12 cellular contexts compared by ENCODE assay signal in the genomic region with DNA sequence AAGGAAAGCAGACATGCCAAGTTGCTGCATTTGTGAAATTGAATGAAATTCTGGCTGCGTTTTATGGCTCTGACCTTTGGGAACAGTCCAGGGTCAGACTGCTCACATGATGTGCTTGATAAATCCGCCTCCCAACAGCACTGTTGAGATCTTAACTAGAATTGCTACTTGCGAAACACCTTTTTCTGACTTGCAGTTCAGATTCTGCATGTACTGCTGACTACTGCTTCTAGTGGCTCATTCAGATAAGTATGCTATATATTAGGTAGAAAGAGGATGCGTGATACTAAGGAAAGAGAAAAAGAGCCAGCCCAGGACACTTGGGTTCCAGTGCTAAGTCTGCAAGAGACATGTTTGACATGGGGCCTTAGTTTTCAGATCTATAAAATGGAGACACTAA.
DNase-seq lines count a peak whose midpoint lies in the region; ATAC-seq, FAIRE-seq and TF ChIP-seq lines count a peak whose summit lies in the region.
"Had no signal": no experiment of that assay in that cellular context is flagged by ENCODE, and none has a peak within 500 bp of the region (broad histone marks: within the 10 kb centered on the region; RNA-seq: fewer than 3 reads in every experiment).

No MANE protein-coding gene starts in this region.

- H3K4me3 ChIP-seq in IMR-90 (ENCODE audit: insufficient read depth, low read depth, low read length) (no peak overlapping the region), heart right ventricle (no peak overlapping the region), skeletal muscle tissue (ENCODE audit: low read length in 3 of 3) (no peak overlapping the region)

- H3K9me3 Mint-ChIP-seq in activated T-helper 1 cell treated with anti-CD3 and anti-CD28 coated beads, Interleukin-12 subunit alpha, Interleukin-12 subunit beta, Interleukin-2, Interleukin-4 antibody, amounts not matched to agents 30 ng/mL and 10 ng/mL and 1 ng/mL, durations not matched to agents 14 hours and 24 hours and 36 hours: no peaks in the 10 kb centered on the region

- 100% methylated on average over 1 of the region's 4 CpGs; no CpG with 5 or more reads in 1 of the 2 experiments for WGBS in IMR-90 (ENCODE audit: extremely low coverage in 2 of 2, insufficient read length in 1 of 2), 2 experiments
- WGBS in heart right ventricle, 2 donors: 57 to 61% methylated on average over 4 of the region's 4 CpGs

- no peak for TF ChIP-seq CTCF in IMR-90 (conservative IDR thresholded peaks at IDR 0.05; ENCODE audit: low read depth, low read length)
- TF ChIP-seq CTCF in heart right ventricle (IDR thresholded peaks at IDR 0.05): no peak

- H3K9ac ChIP-seq in IMR-90 (ENCODE audit: low read depth, low read length) (no peak overlapping the region), skeletal muscle tissue (ENCODE audit: low read depth in 1 of 3, low read length in 3 of 3) (no peak overlapping the region)

- H3K14ac ChIP-seq in IMR-90 (replicated peaks; ENCODE audit: low read depth, low read length): peak overlapping the region; percentile 64

- peak overlapping the region; percentile 1 for H3K27ac Mint-ChIP-seq in activated T-helper 1 cell treated with anti-CD3 and anti-CD28 coated beads, Interleukin-12 subunit alpha, Interleukin-12 subunit beta, Interleukin-2, Interleukin-4 antibody, amounts not matched to agents 30 ng/mL and 10 ng/mL and 1 ng/mL, durations not matched to agents 14 hours and 24 hours and 36 hours

- H4K8ac ChIP-seq in IMR-90 (ENCODE audit: low read depth in 2 of 2, low read length in 2 of 2): no peak overlapping the region

- peaks cover 57% of the 10 kb centered on the region for H3K4me1 Mint-ChIP-seq in activated T-helper 1 cell treated with anti-CD3 and anti-CD28 coated beads, Interleukin-12 subunit alpha, Interleukin-12 subunit beta, Interleukin-2, Interleukin-4 antibody, amounts not matched to agents 30 ng/mL and 10 ng/mL and 1 ng/mL, durations not matched to agents 14 hours and 24 hours and 36 hours (ENCODE audit: low read depth)

- H3K4me3 Mint-ChIP-seq in activated T-helper 1 cell treated with anti-CD3 and anti-CD28 coated beads, Interleukin-12 subunit alpha, Interleukin-12 subunit beta, Interleukin-2, Interleukin-4 antibody, amounts not matched to agents 30 ng/mL and 10 ng/mL and 1 ng/mL, durations not matched to agents 14 hours and 24 hours and 36 hours: no peak overlapping the region

- peaks cover 2% of the 10 kb centered on the region for H3K27me3 Mint-ChIP-seq in activated T-helper 1 cell treated with anti-CD3 and anti-CD28 coated beads, Interleukin-12 subunit alpha, Interleukin-12 subunit beta, Interleukin-2, Interleukin-4 antibody, amounts not matched to agents 30 ng/mL and 10 ng/mL and 1 ng/mL, durations not matched to agents 14 hours and 24 hours and 36 hours (ENCODE audit: insufficient read depth)

- in situ Hi-C loops in IMR-90 (cut with MboI; ENCODE audit: low sequenced_read_pairs): no loop called here

- 0 out of 2 replicates have a peak overlapping the region, but pooled peaks have one; percentile 2 for H3K4ac ChIP-seq in IMR-90 (ENCODE audit: low read depth, low read length)

- peaks cover 4% of the 10 kb centered on the region for H3K36me3 ChIP-seq in IMR-90 (ENCODE audit: control insufficient read depth, insufficient read depth, low read length)
- no peaks in the 10 kb centered on the region for H3K36me3 ChIP-seq in heart right ventricle
- no peaks in the 10 kb centered on the region for H3K36me3 ChIP-seq in skeletal muscle tissue (ENCODE audit: control insufficient read depth in 3 of 3, insufficient read depth in 3 of 3, low read length in 3 of 3)

- intact Hi-C loops in IMR-90 (cut with micrococcal nuclease): no loop called here
- intact Hi-C loops in activated T-helper 1 cell treated with anti-CD3 and anti-CD28 coated beads, Interleukin-12 subunit alpha, Interleukin-12 subunit beta, Interleukin-2, Interleukin-4 antibody, amounts not matched to agents 30 ng/mL and 10 ng/mL and 1 ng/mL, durations not matched to agents 14 hours and 24 hours and 36 hours (cut with micrococcal nuclease): no loop called here
- intact Hi-C loops in heart right ventricle (cut with DNase I): loop anchor here in 1 of 10 donors (10.0 kb wide), 1 partner anchor 671 kb away; no protein-coding TSS in a partner anchor

- peaks cover 51 to 84% of the 10 kb centered on the region in 2 experiments for H3K79me1 ChIP-seq in IMR-90 (ENCODE audit: low read depth in 1 of 2, low read length in 2 of 2)

- no peak overlapping the region for H2BK20ac ChIP-seq in IMR-90 (ENCODE audit: low read depth, low read length)

- H3K4me1 ChIP-seq in IMR-90 (ENCODE audit: control insufficient read depth, insufficient read depth, low read length): peaks cover 28% of the 10 kb centered on the region
- peaks cover 15 to 89% (median 71%) of the 10 kb centered on the region in 9 donors for H3K4me1 ChIP-seq in heart right ventricle
- peaks cover 45 to 71% (median 46%) of the 10 kb centered on the region in 3 donors for H3K4me1 ChIP-seq in skeletal muscle tissue (ENCODE audit: control insufficient read depth in 3 of 3, insufficient read depth in 3 of 3, low read length in 3 of 3)

- POLR2A ChIA-PET in IMR-90 (lab: Charles Lee; ENCODE audit: unreplicated experiment): no interaction called here

- H2BK5ac ChIP-seq in IMR-90 (ENCODE audit: low read depth, low read length, poor library complexity, severe bottlenecking): no peak overlapping the region

- no peak for FAIRE-seq in GM12892 (lab: Jason Lieb, UNC)

- 0 out of 2 replicates have a peak overlapping the region, but pooled peaks have one; percentile 14 for H2BK120ac ChIP-seq in IMR-90 (ENCODE audit: low read depth, low read length)

- H2AK9ac ChIP-seq in IMR-90 (replicated peaks; ENCODE audit: low read depth, low read length, poor library complexity): no peak overlapping the region

- no peak for TF ChIP-seq POLR2A in IMR-90 (IDR thresholded peaks at IDR 0.05; ENCODE audit: low read depth, low read length)
- TF ChIP-seq POLR2A in GM12892 (IDR thresholded peaks at IDR 0.05; ENCODE audit: low read depth, low read length): no peak

- BruUV-seq in IMR-90 (replicated peaks; lab: Mats Ljungman, UMichigan): no TSS peak

- H3K9me1 ChIP-seq in IMR-90 (ENCODE audit: insufficient read depth, low read length): peaks cover 54% of the 10 kb centered on the region

- H3K27ac ChIP-seq in IMR-90 (ENCODE audit: insufficient read depth, low read length) (no peak overlapping the region), heart right ventricle (peak overlapping the region in 7 of 10 donors; percentile 17 to 68 (median 63)), skeletal muscle tissue (ENCODE audit: low read depth, low read length) (peak overlapping the region; percentile 32)

- dilution Hi-C loops in IMR-90 (cut with HindIII; ENCODE audit: low sequenced_read_pairs, unreplicated experiment): no loop called here

- DNase-seq in IMR-90 (peak; percentile 50), heart right ventricle (no peak), T-helper 1 cell (no peak), GM12892 (ENCODE audit: insufficient read length) (no peak), NCI-H146 (lab: John Stamatoyannopoulos, UW) (no peak)
- DNase-seq in activated T-helper 1 cell treated with anti-CD3 and anti-CD28 coated beads, Interleukin-12 subunit alpha, Interleukin-12 subunit beta, Interleukin-2, Interleukin-4 antibody, amounts not matched to agents 30 ng/mL and 10 ng/mL and 1 ng/mL, durations not matched to agents 14 hours and 24 hours and 36 hours (ENCODE audit: low spot score): no peak
- no peak for DNase-seq in stimulated activated CD4-positive, alpha-beta T cell treated with anti-CD3 and anti-CD28 coated beads, Interleukin-4, amount 100 ng/mL, for 24 hours
- DNase-seq: activated effector memory CD4-positive, alpha-beta T cell treated with anti-CD3 and anti-CD28 coated beads, Interleukin-2, amount 50 U/mL, for 16 hours; GF-D8; NCI-H526 treated with DMSO at 0.1 percent for 48 hours had no signal

- H3K27me3 ChIP-seq in IMR-90 (ENCODE audit: control insufficient read depth, insufficient read depth, low read length) (no peaks in the 10 kb centered on the region), heart right ventricle (no peaks in the 10 kb centered on the region), skeletal muscle tissue (ENCODE audit: control insufficient read depth in 3 of 3, insufficient read depth in 3 of 3, low read length in 3 of 3) (no peaks in the 10 kb centered on the region)

- H2AFZ ChIP-seq in IMR-90 (replicated peaks; ENCODE audit: low read length, poor library complexity): no peak overlapping the region

- CTCF ChIA-PET in IMR-90 (lab: Yijun Ruan, JAX): interaction anchor here (0.7 to 1.4 kb wide), 4 partner anchors 9 to 542 kb away, joined by 3 to 6 read pairs (median 4); no protein-coding TSS in a partner anchor

- no peak overlapping the region for H4K5ac ChIP-seq in IMR-90 (ENCODE audit: low read depth, low read length)

- no peak; the same call in 1 of the 2 replicates for TF ChIP-seq RAD21 in IMR-90 (IDR thresholded peaks at IDR 0.05; ENCODE audit: low read length)

- peaks cover 2% of the 10 kb centered on the region for H3K36me3 Mint-ChIP-seq in activated T-helper 1 cell treated with anti-CD3 and anti-CD28 coated beads, Interleukin-12 subunit alpha, Interleukin-12 subunit beta, Interleukin-2, Interleukin-4 antibody, amounts not matched to agents 30 ng/mL and 10 ng/mL and 1 ng/mL, durations not matched to agents 14 hours and 24 hours and 36 hours (ENCODE audit: low read depth)

- H4K20me1 ChIP-seq in IMR-90 (ENCODE audit: insufficient read depth, low read length): peaks cover 58% of the 10 kb centered on the region

- H3K4me2 ChIP-seq in IMR-90 (ENCODE audit: low read depth, low read length): no peak overlapping the region

- peak overlapping the region; percentile 62; the same call in 1 of the 2 replicates for H3K23ac ChIP-seq in IMR-90 (ENCODE audit: low read depth, low read length)

- no peak overlapping the region for H4K91ac ChIP-seq in IMR-90 (ENCODE audit: insufficient read depth, low read depth, low read length)

- H3K56ac ChIP-seq in IMR-90 (ENCODE audit: extremely low read depth, insufficient read depth, low read length): no peak overlapping the region

- H2AK5ac ChIP-seq in IMR-90 (ENCODE audit: low read depth, low read length): peak overlapping the region; percentile 54

- 0 out of 3 replicates have a peak overlapping the region, but pooled peaks have one; percentile 9 for H2BK15ac ChIP-seq in IMR-90 (ENCODE audit: low read depth, low read length)

- H3K9me3 ChIP-seq in IMR-90 (ENCODE audit: control insufficient read depth, insufficient read depth, low read length) (no peaks in the 10 kb centered on the region), heart right ventricle (no peaks in the 10 kb centered on the region), skeletal muscle tissue (ENCODE audit: control insufficient read depth in 3 of 3, low read length in 3 of 3) (no peaks in the 10 kb centered on the region)

- ATAC-seq in IMR-90 (ENCODE audit: low read depth) (no peak), heart right ventricle (no peak)
- ATAC-seq: esophagus mucosa had no signal

- no peak overlapping the region for H3K18ac ChIP-seq in IMR-90 (ENCODE audit: low read depth, low read length)

TF ChIP-seq in IMR-90, 13 proteins besides CTCF, POLR2A, EP300 and RAD21:
- TF ChIP-seq CHD1 (IDR thresholded peaks at IDR 0.05; ENCODE audit: low read depth, low read length): no peak
- TF ChIP-seq BHLHE40 (IDR thresholded peaks at IDR 0.05; ENCODE audit: low read depth, low read length): no peak
- peak; percentile 82 for TF ChIP-seq CEBPB (IDR thresholded peaks at IDR 0.05; ENCODE audit: low read depth, low read length)
